16 cellular contexts compared by ENCODE assay signal in the genomic region with DNA sequence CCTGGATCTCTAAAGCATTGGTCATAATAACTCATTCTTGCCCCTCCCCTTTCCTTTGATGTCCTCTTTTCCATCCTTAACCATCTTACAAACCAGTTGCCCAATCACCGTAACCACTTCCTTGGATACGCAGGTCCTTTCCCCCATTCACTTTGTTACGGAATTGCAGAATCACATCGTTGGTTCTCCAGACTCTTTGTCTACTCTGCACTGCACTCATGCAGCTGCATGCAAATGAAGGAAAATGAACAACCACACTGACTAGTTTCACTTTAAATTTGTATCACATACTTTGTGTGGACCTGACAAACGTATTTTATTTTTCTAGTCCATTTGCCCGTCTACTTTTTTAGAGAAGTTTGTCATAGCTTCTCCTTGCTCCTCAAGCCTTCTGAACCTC.
"Had no signal": no experiment of that assay in that cellular context is flagged by ENCODE, and none has a peak within 500 bp of the region (broad histone marks: within the 10 kb centered on the region; RNA-seq: fewer than 3 reads in every experiment).

No MANE protein-coding gene starts in this region.

- H3K4me3 ChIP-seq: coronary artery, gastrocnemius medialis, left lung, right atrium auricular region, smooth muscle cell, tibial artery, vagina had no signal

- ATAC-seq: gastrocnemius medialis; left lung; natural killer cell treated with Interleukin-12 subunit alpha and Interleukin-12 subunit beta and Interleukin-15 and Interleukin-18, amount 100 ng/mL, for 72 hours; WTC11 had no signal

- H3K4me2 ChIP-seq: smooth muscle cell had no signal

- H3K27me3 ChIP-seq: gastrocnemius medialis, left lung, right atrium auricular region, tibial artery, vagina had no signal

- H3K36me3 ChIP-seq: gastrocnemius medialis, left lung, right atrium auricular region, tibial artery, vagina had no signal

- DNase-seq: activated CD4-positive, alpha-beta T cell treated with anti-CD3 and anti-CD28 coated beads, Interleukin-2, amount 10 ng/mL, durations not matched to agents 7 days and 5 days; activated naive CD4-positive, alpha-beta T cell treated with anti-CD3 and anti-CD28 coated beads, Interleukin-2, amount 10 ng/mL, durations not matched to agents 7 days and 5 days; activated T-cell treated with anti-CD3 and anti-CD28 coated beads for 4 hours; effector memory CD4-positive, alpha-beta T cell; gastrocnemius medialis; islet precursor cell; left lung; nucleus accumbens; tibial artery had no signal

- H3K4me1 ChIP-seq: gastrocnemius medialis, left lung, right atrium auricular region, tibial artery, vagina had no signal

- H3K9me3 ChIP-seq: gastrocnemius medialis, left lung, right atrium auricular region, tibial artery, vagina had no signal

- H3K27ac ChIP-seq: coronary artery, epithelial cell of prostate, gastrocnemius medialis, left lung, right atrium auricular region, tibial artery, vagina had no signal
